In the genomic region with DNA sequence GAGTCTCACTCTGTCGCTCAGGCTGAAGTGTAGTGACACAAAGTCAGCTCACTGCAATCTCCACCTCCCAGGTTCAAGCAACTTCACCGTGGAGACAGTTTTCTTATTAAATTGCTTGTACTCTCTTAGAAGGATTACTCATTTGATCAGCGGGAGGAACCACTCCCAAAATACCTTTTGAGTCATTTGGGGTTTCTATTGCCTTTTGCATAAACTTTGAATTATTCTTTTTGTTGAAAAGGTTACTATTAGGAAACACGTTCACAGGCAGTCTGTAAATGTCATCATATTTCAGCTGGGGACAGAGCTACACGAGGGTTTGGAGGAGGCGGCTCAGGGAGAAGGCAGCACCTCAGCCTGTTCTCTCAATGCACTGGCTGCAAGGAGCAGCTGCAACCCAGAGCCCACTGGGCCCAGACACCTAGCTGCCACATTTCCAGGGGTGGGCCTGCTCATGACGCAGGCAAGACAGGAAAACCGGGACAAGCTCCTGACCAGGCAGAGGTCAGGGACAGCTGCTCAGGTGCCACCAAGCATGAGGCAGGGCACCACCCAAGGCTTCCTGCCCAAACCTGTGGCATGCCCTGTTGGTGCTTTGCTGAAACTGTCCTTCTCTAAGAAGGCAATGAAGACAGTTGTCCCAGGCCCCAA, we compare ENCODE assay signal across 21 cellular contexts.
DNase-seq lines count a peak whose midpoint lies in the region; ATAC-seq and TF ChIP-seq lines count a peak whose summit lies in the region.
"Had no signal": no experiment of that assay in that cellular context is flagged by ENCODE, and none has a peak within 500 bp of the region (broad histone marks: within the 10 kb centered on the region; RNA-seq: fewer than 3 reads in every experiment).

No MANE protein-coding gene starts in this region.

- H3K36me3 ChIP-seq in SJSA1 (no peaks in the 10 kb centered on the region), stomach (no peaks in the 10 kb centered on the region)
- H3K36me3 ChIP-seq: MG63, pancreas, vagina had no signal

- no peak for TF ChIP-seq EP300 in stomach (IDR thresholded peaks at IDR 0.05)

- no peak overlapping the region for H3K4me3 ChIP-seq in right cardiac atrium (ENCODE audit: low read length)
- H3K4me3 ChIP-seq in SJSA1, result no peak overlapping the region
- H3K4me3 ChIP-seq in stomach, result no peak overlapping the region
- H3K4me3 ChIP-seq: K562, MG63, pancreas, vagina had no signal

- 66% methylated on average over 8 of the region's 8 CpGs for WGBS in right cardiac atrium
- 58 to 71% (median 60%) methylated on average over 8 of the region's 8 CpGs for WGBS in stomach, 5 donors

- DNase-seq in cardiac septum (ENCODE audit: low spot score) (peak; percentile 43), right cardiac atrium (no peak), SJSA1 (ENCODE audit: low read depth in 1 of 2, low spot score in 2 of 2) (no peak), mesenteric fat pad (ENCODE audit: low spot score) (peak; percentile 67), NCI-H2081 treated with DMSO at 0.1 percent for 48 hours (lab: John Stamatoyannopoulos, UW) (no peak), RKO (ENCODE audit: low spot score) (no peak), stomach (no peak)
- no peak for DNase-seq in activated effector memory CD4-positive, alpha-beta T cell treated with anti-CD3 and anti-CD28 coated beads, Interleukin-2, amount 50 U/mL, for 16 hours
- DNase-seq: activated CD4-positive, alpha-beta T cell treated with anti-CD3 and anti-CD28 coated beads, Interleukin-2, amount 10 ng/mL, durations not matched to agents 7 days and 5 days; activated naive CD4-positive, alpha-beta T cell treated with Interleukin-2 at 50 U/mL for 16 hours; activated T-cell treated with anti-CD3 and anti-CD28 coated beads, Interleukin-2, amount 50 U/mL, for 48 hours; DMS153; NCI-H2081; pancreas; stimulated activated CD4-positive, alpha-beta T cell treated with anti-CD3 and anti-CD28 coated beads, Interleukin-12 subunit alpha, Interleukin-12 subunit beta, amount 100 ng/mL, for 4 hours; stimulated activated CD4-positive, alpha-beta T cell treated with anti-CD3 and anti-CD28 coated beads, Interleukin-4, amount 100 ng/mL, for 1 hour had no signal

- no peak overlapping the region for H3K27ac ChIP-seq in right cardiac atrium (ENCODE audit: low read length)
- 0 out of 2 replicates have a peak overlapping the region, but pooled peaks have one; percentile 4 for H3K27ac ChIP-seq in SJSA1
- no peak overlapping the region for H3K27ac ChIP-seq in stomach
- H3K27ac ChIP-seq: pancreas, vagina, VCaP had no signal

- TF ChIP-seq POLR2A in stomach (IDR thresholded peaks at IDR 0.05), result no peak

- H3K9me3 ChIP-seq in right cardiac atrium (ENCODE audit: control insufficient read depth, low read length) (no peaks in the 10 kb centered on the region), SJSA1 (replicated peaks) (no peaks in the 10 kb centered on the region), stomach (no peaks in the 10 kb centered on the region)
- H3K9me3 ChIP-seq: MG63, pancreas, vagina had no signal

- intact Hi-C loops in cardiac septum (cut with DNase I) (no loop called here), right cardiac atrium (cut with DNase I) (no loop called here), stomach (cut with DNase I; ENCODE audit: low total_unique reads) (no loop called here)

- ATAC-seq in right cardiac atrium, result no peak
- ATAC-seq: pancreas, Right ventricle myocardium inferior had no signal

- H3K27me3 ChIP-seq in right cardiac atrium (ENCODE audit: control insufficient read depth, insufficient read depth) (no peaks in the 10 kb centered on the region), SJSA1 (replicated peaks) (no peaks in the 10 kb centered on the region), stomach (peaks cover 0 to 56% (median 12%) of the 10 kb centered on the region in 3 donors)
- H3K27me3 ChIP-seq: MG63, vagina had no signal

- H3K4me1 ChIP-seq in right cardiac atrium (ENCODE audit: control insufficient read depth, insufficient read depth, low read length), result no peaks in the 10 kb centered on the region
- H3K4me1 ChIP-seq in SJSA1 (replicated peaks), result peaks cover 47% of the 10 kb centered on the region
- no peaks in the 10 kb centered on the region for H3K4me1 ChIP-seq in stomach
- H3K4me1 ChIP-seq: pancreas had no signal

- TF ChIP-seq CTCF in stomach (IDR thresholded peaks at IDR 0.05), result no peak

Comparison
In these comparisons a context has a peak if more than half of its experiments do, and no peak if none do; other contexts are left out.
1. DNase-seq: peak in cardiac septum (single experiment) and mesenteric fat pad (single experiment); none in right cardiac atrium (0 of 3), SJSA1 (0 of 2), NCI-H2081 treated with DMSO at 0.1 percent for 48 hours (single experiment), RKO (single experiment), activated effector memory CD4-positive, alpha-beta T cell treated with anti-CD3 and anti-CD28 coated beads, Interleukin-2, amount 50 U/mL, for 16 hours (single experiment) and stomach (single experiment).